Comparison of ENCODE assay signal across 9 cellular contexts in genomic region chrX:39309018-39309620, GRCh38.
DNase-seq lines count a peak whose midpoint lies in the region; ATAC-seq, FAIRE-seq and TF ChIP-seq lines count a peak whose summit lies in the region.
"Had no signal": no experiment of that assay in that cellular context is flagged by ENCODE, and none has a peak within 500 bp of the region (broad histone marks: within the 10 kb centered on the region; RNA-seq: fewer than 3 reads in every experiment).

No MANE protein-coding gene starts in this region.

- POLR2A ChIA-PET in SK-N-SH (lab: Yijun Ruan, JAX), result no interaction called here

- no peak overlapping the region for H2AFZ ChIP-seq in SK-N-SH (ENCODE audit: low read depth)

- TF ChIP-seq EP300 in SK-N-SH (IDR thresholded peaks at IDR 0.05; ENCODE audit: borderline replicate concordance in 1 of 2, low read depth in 1 of 2, low read length in 1 of 2), result no peak

- no peaks in the 10 kb centered on the region for H3K9me2 ChIP-seq in SK-N-SH

- 26% methylated on average over 6 of the region's 6 CpGs for WGBS in SK-N-SH (ENCODE audit: low lambda C conversion rate)
- WGBS in thymus, result 68% methylated on average over 6 of the region's 6 CpGs
- 44 to 46% (median 44%) methylated on average over 6 of the region's 6 CpGs for WGBS in small intestine, 3 donors

- peak overlapping the region; percentile 55; the same call in 1 of the 2 replicates for H3K4me2 ChIP-seq in SK-N-SH

- H3K27me3 ChIP-seq in SK-N-SH (ENCODE audit: insufficient read depth), result peaks cover 4% of the 10 kb centered on the region; the same call in 1 of the 2 replicates
- H3K27me3 ChIP-seq in kidney epithelial cell (ENCODE audit: control insufficient read depth, insufficient read depth, low read length), result no peaks in the 10 kb centered on the region
- no peaks in the 10 kb centered on the region for H3K27me3 ChIP-seq in thymus (ENCODE audit: control insufficient read depth, insufficient read depth)
- no peaks in the 10 kb centered on the region for H3K27me3 ChIP-seq in small intestine (ENCODE audit: control insufficient read depth in 2 of 2, insufficient read depth in 2 of 2, low read length in 2 of 2)

- TF ChIP-seq CTCF in SK-N-SH (IDR thresholded peaks at IDR 0.05) (no peak), kidney epithelial cell (IDR thresholded peaks at IDR 0.05; ENCODE audit: insufficient read depth, low read length, poor library complexity, severe bottlenecking) (no peak)

- H3K4me3 ChIP-seq in SK-N-SH (ENCODE audit: low read depth in 2 of 2, low read length in 1 of 2) (no peak overlapping the region), kidney epithelial cell (ENCODE audit: low read depth, low read length) (no peak overlapping the region), thymus (ENCODE audit: low read length) (no peak overlapping the region), small intestine (ENCODE audit: low read depth in 1 of 2, low read length in 2 of 2) (no peak overlapping the region)

- H3F3A ChIP-seq in SK-N-SH (replicated peaks; ENCODE audit: insufficient read depth), result no peaks in the 10 kb centered on the region

- H3K27ac ChIP-seq in SK-N-SH (ENCODE audit: low read depth in 2 of 2, low read length in 1 of 2) (no peak overlapping the region; a peak in 1 of 4 replicates), thymus (ENCODE audit: low read depth) (peak overlapping the region; percentile 85), small intestine (ENCODE audit: low read depth in 1 of 2, low read length in 1 of 2) (peak overlapping the region in 1 of 2 donors; percentile 68)

- CTCF ChIA-PET in SK-N-SH (lab: Yijun Ruan, JAX), result no interaction called here

- H3K36me3 ChIP-seq in SK-N-SH (replicated peaks in 1 of 2; ENCODE audit: control insufficient read depth in 1 of 2, insufficient read depth in 2 of 2, low read length in 1 of 2) (no peaks in the 10 kb centered on the region), kidney epithelial cell (ENCODE audit: control insufficient read depth, insufficient read depth, low read length) (no peaks in the 10 kb centered on the region), thymus (ENCODE audit: control insufficient read depth, insufficient read depth) (no peaks in the 10 kb centered on the region), small intestine (ENCODE audit: control insufficient read depth in 2 of 2, insufficient read depth in 2 of 2, low read length in 2 of 2) (no peaks in the 10 kb centered on the region)

- H3K79me2 ChIP-seq in SK-N-SH (ENCODE audit: insufficient read depth), result no peaks in the 10 kb centered on the region

- H3K4me1 Mint-ChIP-seq in activated T-cell treated with anti-CD3 and anti-CD28 coated beads, Interleukin-2, amount 50 U/mL, for 24 hours (ENCODE audit: low read depth), result peaks cover 78% of the 10 kb centered on the region

- peaks cover 85% of the 10 kb centered on the region for H3K36me3 Mint-ChIP-seq in activated T-cell treated with anti-CD3 and anti-CD28 coated beads, Interleukin-2, amount 50 U/mL, for 24 hours (ENCODE audit: low read depth)

- H3K27ac Mint-ChIP-seq in activated T-cell treated with anti-CD3 and anti-CD28 coated beads, Interleukin-2, amount 50 U/mL, for 24 hours, result peak overlapping the region; percentile 97

- peaks cover 0 to 7% of the 10 kb centered on the region in 2 experiments; a peak in 1 of 4 replicates for H3K4me1 ChIP-seq in SK-N-SH (ENCODE audit: control insufficient read depth in 1 of 2, insufficient read depth in 2 of 2, low read depth in 1 of 2, low read length in 1 of 2)
- H3K4me1 ChIP-seq in thymus (ENCODE audit: control insufficient read depth, insufficient read depth, low read length), result peaks cover 22% of the 10 kb centered on the region
- H3K4me1 ChIP-seq in small intestine (ENCODE audit: control insufficient read depth in 2 of 2, insufficient read depth in 1 of 2, low read depth in 1 of 2, low read length in 1 of 2), result peaks cover 0 to 6% of the 10 kb centered on the region in 2 donors

- H3K9ac ChIP-seq in SK-N-SH, result no peak overlapping the region

- H3K9me3 Mint-ChIP-seq in activated T-cell treated with anti-CD3 and anti-CD28 coated beads, Interleukin-2, amount 50 U/mL, for 24 hours, result peaks cover 14% of the 10 kb centered on the region

- FAIRE-seq in small intestine (lab: Jason Lieb, UNC), result no peak

- H3K9me3 ChIP-seq in SK-N-SH (no peaks in the 10 kb centered on the region), thymus (ENCODE audit: control insufficient read depth) (no peaks in the 10 kb centered on the region), small intestine (ENCODE audit: control insufficient read depth, low read depth) (no peaks in the 10 kb centered on the region)

- ATAC-seq in SK-N-SH treated with all-trans-retinoic acid at 6 μM for 48 hours, result no peak
- ATAC-seq in HG02840 (IDR thresholded peaks at IDR 0.05; ENCODE audit: low FRiP score, unreplicated experiment), result no peak

- DNase-seq in SK-N-SH, result no peak
- peak; percentile 62 for DNase-seq in activated T-cell treated with anti-CD3 and anti-CD28 coated beads, Interleukin-2, amount 50 U/mL, for 24 hours
- peak; percentile 34 for DNase-seq in kidney epithelial cell (ENCODE audit: low read depth)
- no peak for DNase-seq in small intestine
- no peak for DNase-seq in SHP77 treated with DMSO at 0.1 percent for 48 hours (lab: John Stamatoyannopoulos, UW)
- DNase-seq: ACHN had no signal

- no peak for TF ChIP-seq RAD21 in SK-N-SH (IDR thresholded peaks at IDR 0.05; ENCODE audit: low read length)

- H3K27me3 Mint-ChIP-seq in activated T-cell treated with anti-CD3 and anti-CD28 coated beads, Interleukin-2, amount 50 U/mL, for 24 hours, result peaks cover 39% of the 10 kb centered on the region

- H3K4me3 Mint-ChIP-seq in activated T-cell treated with anti-CD3 and anti-CD28 coated beads, Interleukin-2, amount 50 U/mL, for 24 hours, result peak overlapping the region; percentile 55

- no peaks in the 10 kb centered on the region for H4K20me1 ChIP-seq in SK-N-SH (ENCODE audit: insufficient read depth)

TF ChIP-seq in SK-N-SH, 30 proteins besides CTCF, POLR2A, EP300 and RAD21 (continues in another document):
- TF ChIP-seq MAX (IDR thresholded peaks at IDR 0.05; ENCODE audit: low read depth) (no peak), REST (IDR thresholded peaks at IDR 0.05; ENCODE audit: low read depth, low read length) (no peak)

TF ChIP-seq in SK-N-SH treated with all-trans-retinoic acid at 6 μM for 48 hours, 23 proteins besides CTCF, POLR2A, EP300 and RAD21 (continues in another document):
- TF ChIP-seq POU6F1 (CRISPR knock-in tag; IDR thresholded peaks at IDR 0.05; ENCODE audit: borderline replicate concordance, low read depth) (no peak), ESRRG (CRISPR knock-in tag; IDR thresholded peaks at IDR 0.05) (no peak), PATZ1 (CRISPR knock-in tag; IDR thresholded peaks at IDR 0.05; ENCODE audit: borderline replicate concordance) (no peak), CREB5 (CRISPR knock-in tag; IDR thresholded peaks at IDR 0.05; ENCODE audit: low read depth) (no peak), CSDC2 (CRISPR knock-in tag; IDR thresholded peaks at IDR 0.05) (no peak), ARNTL (CRISPR knock-in tag; IDR thresholded peaks at IDR 0.05; ENCODE audit: borderline replicate concordance, low read depth) (no peak), BACH2 (CRISPR knock-in tag; IDR thresholded peaks at IDR 0.05; ENCODE audit: borderline replicate concordance) (no peak), ZNF70 (CRISPR knock-in tag; IDR thresholded peaks at IDR 0.05) (no peak), ZNF8 (CRISPR knock-in tag; IDR thresholded peaks at IDR 0.05) (no peak), ZFP30 (CRISPR knock-in tag; IDR thresholded peaks at IDR 0.05) (no peak), ZC3H10 (CRISPR knock-in tag; IDR thresholded peaks at IDR 0.05) (no peak)

Comparison
In these comparisons a context has a peak if more than half of its experiments do, and no peak if none do; other contexts are left out.
1. DNase-seq: peak in activated T-cell treated with anti-CD3 and anti-CD28 coated beads, Interleukin-2, amount 50 U/mL, for 24 hours (single experiment) and kidney epithelial cell (single experiment); none in SK-N-SH (single experiment), small intestine (single experiment) and SHP77 treated with DMSO at 0.1 percent for 48 hours (single experiment).